ENCODE assay signal across 17 cellular contexts in genomic region chr21:42102946-42103345, GRCh38. TPM values are rescaled to one million over a fixed set of nuclear protein-coding genes. Genes with fewer than 3 reads are reported as not detected.
DNase-seq lines count a peak whose midpoint lies in the region; ATAC-seq, FAIRE-seq and TF ChIP-seq lines count a peak whose summit lies in the region.
"Had no signal": no experiment of that assay in that cellular context is flagged by ENCODE, and none has a peak within 500 bp of the region (broad histone marks: within the 10 kb centered on the region; RNA-seq: fewer than 3 reads in every experiment).

No MANE protein-coding gene starts in this region.

- H3K9me3 Mint-ChIP-seq in activated naive CD8-positive, alpha-beta T cell treated with anti-CD3 and anti-CD28 coated beads, Interleukin-2, amount 50 U/mL, for 24 hours = no peaks in the 10 kb centered on the region
- H3K9me3 Mint-ChIP-seq: CD8-positive, alpha-beta memory T cell; HFFc6 had no signal

- H3K4me1 ChIP-seq in BLaER1 treated with 17β-estradiol and CSF1 and Interleukin-3, amounts not matched to agents 10 nM and 100 nM = peaks cover 20 to 63% (median 43%) of the 10 kb centered on the region in 10 experiments
- peaks cover 12% of the 10 kb centered on the region for H3K4me1 ChIP-seq in RWPE2 (ENCODE audit: insufficient read depth, poor library complexity, severe bottlenecking)
- peaks cover 29% of the 10 kb centered on the region for H3K4me1 ChIP-seq in hepatocyte (ENCODE audit: insufficient read depth)
- peaks cover 4 to 6% of the 10 kb centered on the region in 2 donors for H3K4me1 ChIP-seq in small intestine (ENCODE audit: control insufficient read depth in 2 of 2, insufficient read depth in 1 of 2, low read depth in 1 of 2, low read length in 1 of 2)
- peaks cover 19% of the 10 kb centered on the region for H3K4me1 ChIP-seq in PC-3 (ENCODE audit: insufficient read depth, low read length)

- peak overlapping the region in 6 of 11 experiments; percentile 22 to 71 (median 53); a peak in 8 of 22 replicates for H3K4me2 ChIP-seq in BLaER1 treated with 17β-estradiol and CSF1 and Interleukin-3, amounts not matched to agents 10 nM and 100 nM
- peak overlapping the region; percentile 41 for H3K4me2 ChIP-seq in hepatocyte
- H3K4me2 ChIP-seq in PC-3 (ENCODE audit: low read length) = no peak overlapping the region

- no peaks in the 10 kb centered on the region for H3K36me3 Mint-ChIP-seq in activated naive CD8-positive, alpha-beta T cell treated with anti-CD3 and anti-CD28 coated beads, Interleukin-2, amount 50 U/mL, for 24 hours (ENCODE audit: low read depth)
- H3K36me3 Mint-ChIP-seq: CD8-positive, alpha-beta memory T cell had no signal

- no peak for ATAC-seq in RWPE2 (ENCODE audit: low read depth)
- ATAC-seq in activated naive CD8-positive, alpha-beta T cell treated with anti-CD3 and anti-CD28 coated beads, Interleukin-2, amount 50 U/mL, for 24 hours = no peak
- ATAC-seq in PC-3 = no peak

- H2AFZ ChIP-seq in hepatocyte = no peak overlapping the region
- no peak overlapping the region for H2AFZ ChIP-seq in PC-3 (ENCODE audit: low read length)

- no peaks in the 10 kb centered on the region for H3K9me2 ChIP-seq in hepatocyte (replicated peaks; ENCODE audit: insufficient read depth)
- H3K9me2 ChIP-seq in PC-3 (replicated peaks; ENCODE audit: low read length) = no peaks in the 10 kb centered on the region

- no peaks in the 10 kb centered on the region for H3F3A ChIP-seq in PC-3 (ENCODE audit: low read length, unreplicated experiment)

- peaks cover 6 to 25% (median 18%) of the 10 kb centered on the region in 11 experiments; a peak in 15 of 22 replicates for H3K27me3 ChIP-seq in BLaER1 treated with 17β-estradiol and CSF1 and Interleukin-3, amounts not matched to agents 10 nM and 100 nM
- H3K27me3 ChIP-seq in RWPE2 (ENCODE audit: insufficient read depth, poor library complexity, severe bottlenecking) (no peaks in the 10 kb centered on the region), hepatocyte (no peaks in the 10 kb centered on the region), small intestine (ENCODE audit: control insufficient read depth in 2 of 2, insufficient read depth in 2 of 2, low read length in 2 of 2) (no peaks in the 10 kb centered on the region), PC-3 (ENCODE audit: low read length) (no peaks in the 10 kb centered on the region)

- H3K4me1 Mint-ChIP-seq in activated naive CD8-positive, alpha-beta T cell treated with anti-CD3 and anti-CD28 coated beads, Interleukin-2, amount 50 U/mL, for 24 hours = peaks cover 12% of the 10 kb centered on the region

- no peak overlapping the region for H3K4me3 ChIP-seq in BLaER1 treated with 17β-estradiol and CSF1 and Interleukin-3, amounts not matched to agents 10 nM and 100 nM
- no peak overlapping the region for H3K4me3 ChIP-seq in RWPE2 (ENCODE audit: severe bottlenecking)
- no peak overlapping the region for H3K4me3 ChIP-seq in hepatocyte
- H3K4me3 ChIP-seq in small intestine (ENCODE audit: low read depth in 1 of 2, low read length in 2 of 2) = no peak overlapping the region
- no peak overlapping the region for H3K4me3 ChIP-seq in PC-3 (ENCODE audit: low read length)

- H3K79me2 ChIP-seq in hepatocyte = no peaks in the 10 kb centered on the region
- no peaks in the 10 kb centered on the region for H3K79me2 ChIP-seq in PC-3 (ENCODE audit: low read length)

- no peak overlapping the region for H3K27ac ChIP-seq in BLaER1 treated with 17β-estradiol and CSF1 and Interleukin-3, amounts not matched to agents 10 nM and 100 nM
- H3K27ac ChIP-seq in RWPE2 (ENCODE audit: poor library complexity, severe bottlenecking) (peak overlapping the region; percentile 10), hepatocyte (peak overlapping the region; percentile 93), small intestine (ENCODE audit: low read depth in 1 of 2, low read length in 1 of 2) (no peak overlapping the region), PC-3 (ENCODE audit: low read length) (no peak overlapping the region)
- H3K27ac ChIP-seq: HL-60 had no signal

- no peak overlapping the region for H3K9ac ChIP-seq in BLaER1 treated with 17β-estradiol and CSF1 and Interleukin-3, amounts not matched to agents 10 nM and 100 nM
- H3K9ac ChIP-seq in PC-3 (ENCODE audit: low read length) = no peak overlapping the region

- intact Hi-C loops in PC-3 (cut with micrococcal nuclease) = no loop called here

- WGBS in hepatocyte (ENCODE audit: low lambda C conversion rate, missing lambda C conversion rate) = 76% methylated on average over 2 of the region's 2 CpGs
- WGBS in small intestine, 3 donors = 38 to 75% (median 60%) methylated on average over 2 of the region's 2 CpGs

- H3K36me3 ChIP-seq in BLaER1 treated with 17β-estradiol and CSF1 and Interleukin-3, amounts not matched to agents 10 nM and 100 nM = no peaks in the 10 kb centered on the region
- H3K36me3 ChIP-seq in RWPE2 (ENCODE audit: low read depth) (no peaks in the 10 kb centered on the region), hepatocyte (replicated peaks; ENCODE audit: insufficient read depth, low read depth) (no peaks in the 10 kb centered on the region), small intestine (ENCODE audit: control insufficient read depth in 2 of 2, insufficient read depth in 2 of 2, low read length in 2 of 2) (no peaks in the 10 kb centered on the region), PC-3 (ENCODE audit: low read depth, low read length) (no peaks in the 10 kb centered on the region)

- FAIRE-seq in small intestine (lab: Jason Lieb, UNC) = no peak
- FAIRE-seq in GM12891 (lab: Jason Lieb, UNC) = no peak
- FAIRE-seq: GM18507 had no signal

- no peak overlapping the region for H3K27ac Mint-ChIP-seq in activated naive CD8-positive, alpha-beta T cell treated with anti-CD3 and anti-CD28 coated beads, Interleukin-2, amount 50 U/mL, for 24 hours
- H3K27ac Mint-ChIP-seq: HFFc6 had no signal

- no peaks in the 10 kb centered on the region for H3K9me3 ChIP-seq in BLaER1 treated with 17β-estradiol and CSF1 and Interleukin-3, amounts not matched to agents 10 nM and 100 nM (replicated peaks in 1 of 11)
- H3K9me3 ChIP-seq in RWPE2 (ENCODE audit: severe bottlenecking) (no peaks in the 10 kb centered on the region), hepatocyte (ENCODE audit: low read depth) (no peaks in the 10 kb centered on the region), small intestine (ENCODE audit: control insufficient read depth, low read depth) (no peaks in the 10 kb centered on the region), PC-3 (ENCODE audit: low read length) (no peaks in the 10 kb centered on the region)

- BruUV-seq in PC-3 (replicated peaks; lab: Mats Ljungman, UMichigan) = no TSS peak

- no peaks in the 10 kb centered on the region for H3K27me3 Mint-ChIP-seq in activated naive CD8-positive, alpha-beta T cell treated with anti-CD3 and anti-CD28 coated beads, Interleukin-2, amount 50 U/mL, for 24 hours

- peaks cover 0 to 2% (median 0%) of the 10 kb centered on the region in 11 experiments; a peak in 3 of 22 replicates for H4K20me1 ChIP-seq in BLaER1 treated with 17β-estradiol and CSF1 and Interleukin-3, amounts not matched to agents 10 nM and 100 nM
- H4K20me1 ChIP-seq in hepatocyte (ENCODE audit: insufficient read depth, poor library complexity, severe bottlenecking) = no peaks in the 10 kb centered on the region
- no peaks in the 10 kb centered on the region for H4K20me1 ChIP-seq in PC-3 (ENCODE audit: low read length)

- no peak overlapping the region for H3K4me3 Mint-ChIP-seq in activated naive CD8-positive, alpha-beta T cell treated with anti-CD3 and anti-CD28 coated beads, Interleukin-2, amount 50 U/mL, for 24 hours
- H3K4me3 Mint-ChIP-seq: CD8-positive, alpha-beta memory T cell; HFFc6 had no signal

- no peak for TF ChIP-seq POLR2A in GM12891 (IDR thresholded peaks at IDR 0.05; ENCODE audit: low read depth, low read length)

- no peak for TF ChIP-seq CTCF in RWPE2 (IDR thresholded peaks at IDR 0.05; ENCODE audit: poor library complexity, severe bottlenecking)
- TF ChIP-seq CTCF in hepatocyte (IDR thresholded peaks at IDR 0.05; ENCODE audit: poor library complexity) = no peak
- TF ChIP-seq CTCF in PC-3 (conservative IDR thresholded peaks at IDR 0.05; ENCODE audit: low read depth, low read length) = no peak

- DNase-seq in RWPE2 (ENCODE audit: low spot score) (no peak), hepatocyte (ENCODE audit: low spot score) (peak; percentile 53), small intestine (peak; percentile 83), NCI-H345 treated with DMSO at 0.1 percent for 48 hours (lab: John Stamatoyannopoulos, UW; ENCODE audit: unreplicated experiment) (no peak), PC-3 (no peak), GM12891 (ENCODE audit: insufficient read length, low spot score) (no peak)
- no peak for DNase-seq in activated naive CD8-positive, alpha-beta T cell treated with anti-CD3 and anti-CD28 coated beads, Interleukin-2, amount 50 U/mL, for 24 hours
- DNase-seq: 8988T; CD8-positive, alpha-beta memory T cell; DMS53; GF-D8; HCEC 1CT; HFFc6 had no signal

- POLR2A ChIA-PET in PC-3 (lab: Charles Lee; ENCODE audit: unreplicated experiment) = no interaction called here

- CTCF ChIA-PET in PC-3 (lab: Charles Lee) = no interaction called here

TF ChIP-seq in GM12891, 5 proteins besides CTCF, POLR2A, EP300 and RAD21:
- no peak for TF ChIP-seq PAX5 (IDR thresholded peaks at IDR 0.05; ENCODE audit: insufficient read depth, low read length, severe bottlenecking)

RNA-seq across cellular contexts. Expression of gene UMODL1, which starts 31.8 kb away (rescaled TPM):
- total RNA-seq in hepatocyte = 0.16 and 0.47 TPM in 2 replicates
- 0.15 TPM in 1 of 2 replicates, not detected in the other for polyA plus RNA-seq in hepatocyte
- under 1 TPM in 2 of 3 donors, not detected in 1; 0.43 to 0.67 TPM for polyA plus RNA-seq in small intestine
- total RNA-seq in PC-3 (2014; rRNA removed) = 0.58 TPM in 1 of 2 replicates, not detected in the other
- 0.19 TPM for polyA plus RNA-seq in GM12891 (2012; ENCODE audit: low read depth, missing spikeins)
- total RNA-seq: H4, HFFc6 had no signal
- polyA plus RNA-seq: CD8-positive, alpha-beta memory T cell had no signal

Comparison
In these comparisons a context has a peak if more than half of its experiments do, and no peak if none do; other contexts are left out.
1. H3K27ac ChIP-seq: peak in RWPE2 (single experiment) and hepatocyte (single experiment); none in BLaER1 treated with 17β-estradiol and CSF1 and Interleukin-3, amounts not matched to agents 10 nM and 100 nM (0 of 11), small intestine (0 of 2) and PC-3 (single experiment).
2. DNase-seq: peak in hepatocyte (single experiment) and small intestine (single experiment); none in RWPE2 (single experiment), NCI-H345 treated with DMSO at 0.1 percent for 48 hours (single experiment), activated naive CD8-positive, alpha-beta T cell treated with anti-CD3 and anti-CD28 coated beads, Interleukin-2, amount 50 U/mL, for 24 hours (single experiment), PC-3 (single experiment) and GM12891 (single experiment).